Comparison of ENCODE assay signal across 2 cellular contexts in genomic region chr9:127837346-127837745, GRCh38.
TF ChIP-seq lines count a peak whose summit lies in the region.

No MANE protein-coding gene starts in this region.

TF ChIP-seq in SK-N-SH, 30 proteins besides CTCF, POLR2A, EP300 and RAD21:
- no peak for TF ChIP-seq GABPA (IDR thresholded peaks at IDR 0.05; ENCODE audit: low read depth)

TF ChIP-seq in SK-N-SH treated with all-trans-retinoic acid at 6 μM for 48 hours, 23 proteins besides CTCF, POLR2A, EP300 and RAD21:
- TF ChIP-seq ESRRG (CRISPR knock-in tag; IDR thresholded peaks at IDR 0.05) (no peak), SNAI2 (CRISPR knock-in tag; IDR thresholded peaks at IDR 0.05) (no peak), ISL1 (CRISPR knock-in tag; IDR thresholded peaks at IDR 0.05) (no peak), ZFP3 (CRISPR knock-in tag; IDR thresholded peaks at IDR 0.05) (no peak), PATZ1 (CRISPR knock-in tag; IDR thresholded peaks at IDR 0.05; ENCODE audit: borderline replicate concordance) (no peak), TCF4 (CRISPR knock-in tag; IDR thresholded peaks at IDR 0.05; ENCODE audit: borderline replicate concordance) (no peak)
